9 cellular contexts compared by ENCODE assay signal in the genomic region with DNA sequence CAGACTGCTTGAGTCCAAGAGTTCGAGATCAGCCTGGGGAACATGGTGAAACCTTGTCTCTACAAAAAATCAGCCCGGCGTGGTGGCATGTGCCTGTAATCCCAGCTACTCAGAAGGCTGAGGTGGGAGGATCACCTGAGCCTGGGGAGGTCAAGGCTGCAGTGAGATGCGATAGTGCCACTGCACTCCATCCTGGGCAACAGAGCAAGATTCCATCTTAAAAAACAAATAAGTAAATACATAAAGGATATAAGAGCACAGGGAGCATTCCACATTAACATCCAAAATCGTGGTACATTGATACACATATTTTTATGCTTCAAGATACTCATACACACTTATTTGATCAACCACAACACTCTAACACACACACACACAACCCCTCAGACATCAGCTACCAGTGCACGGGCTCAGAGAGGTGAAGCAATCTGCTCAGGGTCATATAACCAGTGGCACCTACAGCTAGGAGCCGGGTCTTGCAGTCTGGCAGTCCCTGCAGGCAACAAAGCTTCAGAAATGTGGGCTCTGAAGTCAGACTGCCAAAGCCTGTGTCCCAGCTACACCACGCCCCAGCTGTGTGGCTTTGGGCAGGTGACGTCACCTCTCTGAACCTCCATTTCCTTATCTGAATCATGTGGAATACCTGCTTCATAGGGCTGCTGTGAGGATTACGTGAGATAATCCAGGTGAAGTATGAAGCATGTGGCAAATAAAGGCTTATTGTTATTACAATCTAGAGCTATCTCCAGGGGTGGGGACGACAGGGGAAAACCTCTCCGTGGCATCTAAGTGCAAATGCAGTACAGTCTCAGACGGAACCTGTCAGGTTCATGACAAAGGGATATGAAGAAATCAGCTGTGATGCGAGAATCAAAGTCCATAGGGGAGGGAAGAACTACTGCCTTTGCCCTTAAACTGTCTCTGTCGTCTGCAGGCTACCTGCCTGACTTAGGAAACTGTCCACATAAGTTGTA. TPM values are rescaled to one million over a fixed set of nuclear protein-coding genes. Genes with fewer than 3 reads are reported as not detected.
DNase-seq lines count a peak whose midpoint lies in the region; ATAC-seq and TF ChIP-seq lines count a peak whose summit lies in the region.
"Had no signal": no experiment of that assay in that cellular context is flagged by ENCODE, and none has a peak within 500 bp of the region (broad histone marks: within the 10 kb centered on the region; RNA-seq: fewer than 3 reads in every experiment).

No MANE protein-coding gene starts in this region.

- H3K4me1 ChIP-seq in OCI-LY7 (ENCODE audit: insufficient read depth, low read length, poor library complexity, severe bottlenecking) (peaks cover 9% of the 10 kb centered on the region), right lobe of liver (peaks cover 0 to 10% (median 5%) of the 10 kb centered on the region in 4 donors), stomach (peaks cover 12 to 44% (median 15%) of the 10 kb centered on the region in 4 donors)

- peak overlapping the region; percentile 20 for H3K27ac Mint-ChIP-seq in activated T-cell treated with anti-CD3 and anti-CD28 coated beads, Interleukin-2, amount 50 U/mL, for 24 hours

- H3K4me1 Mint-ChIP-seq in activated T-cell treated with anti-CD3 and anti-CD28 coated beads, Interleukin-2, amount 50 U/mL, for 24 hours (ENCODE audit: low read depth) = peaks cover 36% of the 10 kb centered on the region

- ATAC-seq in right lobe of liver (peak; percentile 85 to 92 (median 88)), left cardiac atrium (no peak)

- BruUV-seq in OCI-LY7 (replicated peaks; lab: Mats Ljungman, UMichigan) = no TSS peak

- H3K4me3 ChIP-seq in OCI-LY7 (ENCODE audit: low read depth, low read length, poor library complexity, severe bottlenecking) (no peak overlapping the region), right lobe of liver (no peak overlapping the region), stomach (no peak overlapping the region)

- no peaks in the 10 kb centered on the region for H3K9me3 ChIP-seq in OCI-LY7 (ENCODE audit: low read length)
- no peaks in the 10 kb centered on the region for H3K9me3 ChIP-seq in right lobe of liver
- no peaks in the 10 kb centered on the region for H3K9me3 ChIP-seq in stomach

- DNase-seq in OCI-LY7 (ENCODE audit: low spot score) (peak; percentile 26), right lobe of liver (peak in 1 of 3 donors; percentile 62), stomach (peak; percentile 70), NCI-H82 (lab: John Stamatoyannopoulos, UW) (no peak), COR-L47 (lab: John Stamatoyannopoulos, UW) (no peak), left cardiac atrium (no peak)
- peak; percentile 66 for DNase-seq in activated T-cell treated with anti-CD3 and anti-CD28 coated beads, Interleukin-2, amount 50 U/mL, for 24 hours

- no peaks in the 10 kb centered on the region for H3K79me2 ChIP-seq in OCI-LY7 (ENCODE audit: insufficient read depth, low read depth, low read length)

- CTCF ChIA-PET in OCI-LY7 (lab: Charles Lee; ENCODE audit: unreplicated experiment) = interaction anchor here (0.9 kb wide), 1 partner anchor 37 kb away, joined by 3 read pairs; no protein-coding TSS in a partner anchor

- POLR2A ChIA-PET in OCI-LY7 (lab: Charles Lee) = interaction anchor here (0.8 kb wide), 1 partner anchor 51 kb away, joined by 3 read pairs; no protein-coding TSS in a partner anchor

- H3K27me3 ChIP-seq in right lobe of liver = no peaks in the 10 kb centered on the region
- peaks cover 15 to 98% (median 18%) of the 10 kb centered on the region in 3 donors for H3K27me3 ChIP-seq in stomach

- H3K4me3 Mint-ChIP-seq in activated T-cell treated with anti-CD3 and anti-CD28 coated beads, Interleukin-2, amount 50 U/mL, for 24 hours = peak overlapping the region; percentile 3

- H3K36me3 Mint-ChIP-seq in activated T-cell treated with anti-CD3 and anti-CD28 coated beads, Interleukin-2, amount 50 U/mL, for 24 hours (ENCODE audit: low read depth) = no peaks in the 10 kb centered on the region

- H2AFZ ChIP-seq in OCI-LY7 (ENCODE audit: low read length) = no peak overlapping the region

- no peaks in the 10 kb centered on the region for H3K9me3 Mint-ChIP-seq in activated T-cell treated with anti-CD3 and anti-CD28 coated beads, Interleukin-2, amount 50 U/mL, for 24 hours

- WGBS in right lobe of liver (ENCODE audit: insufficient coverage, low coverage, low lambda C conversion rate, missing lambda C conversion rate) = 30% methylated on average over 14 of the region's 15 CpGs
- WGBS in stomach, 5 donors = 34 to 49% (median 36%) methylated on average over 15 of the region's 15 CpGs

- no peak for TF ChIP-seq EP300 in stomach (IDR thresholded peaks at IDR 0.05)

- no peak overlapping the region for H3K4me2 ChIP-seq in OCI-LY7 (ENCODE audit: low read length)

- H3K9me2 ChIP-seq in OCI-LY7 (ENCODE audit: insufficient read depth, low read length) = no peaks in the 10 kb centered on the region

- H3K27ac ChIP-seq in OCI-LY7 (ENCODE audit: low read depth, low read length, poor library complexity, severe bottlenecking) (no peak overlapping the region), right lobe of liver (peak overlapping the region in 2 of 3 donors; percentile 0 to 55), stomach (peak overlapping the region in 2 of 5 donors; percentile 26 to 35)

- TF ChIP-seq POLR2A in right lobe of liver (IDR thresholded peaks at IDR 0.05) (peak; percentile 57), stomach (IDR thresholded peaks at IDR 0.05) (no peak)

- H3K36me3 ChIP-seq in OCI-LY7 (ENCODE audit: insufficient read depth, low read length) = no peaks in the 10 kb centered on the region
- no peaks in the 10 kb centered on the region for H3K36me3 ChIP-seq in right lobe of liver
- no peaks in the 10 kb centered on the region for H3K36me3 ChIP-seq in stomach

- H3K27me3 Mint-ChIP-seq in activated T-cell treated with anti-CD3 and anti-CD28 coated beads, Interleukin-2, amount 50 U/mL, for 24 hours = peaks cover 20% of the 10 kb centered on the region

- TF ChIP-seq CTCF in OCI-LY7 (conservative IDR thresholded peaks at IDR 0.05; ENCODE audit: low read length) (no peak), right lobe of liver (IDR thresholded peaks at IDR 0.05) (no peak), stomach (IDR thresholded peaks at IDR 0.05) (no peak)

- no peaks in the 10 kb centered on the region for H4K20me1 ChIP-seq in OCI-LY7 (ENCODE audit: insufficient read depth, low read length)

- intact Hi-C loops in OCI-LY7 (cut with micrococcal nuclease; ENCODE audit: unreplicated experiment) (no loop called here), right lobe of liver (cut with DNase I) (no loop called here), stomach (cut with DNase I; ENCODE audit: low total_unique reads) (no loop called here), left cardiac atrium (cut with DNase I) (no loop called here)

RNA-seq across cellular contexts. Expression of a gene that starts 4.8 kb away (rescaled TPM):
- total RNA-seq in OCI-LY7 (2014; rRNA removed; shearing (Covaris generic)) = 1.3 and 4.4 TPM in 2 replicates
- total RNA-seq in OCI-LY7 (2022) (3.0 and 5.5 TPM in 2 replicates), right lobe of liver (1 to 10 TPM in 2 of 6 experiments, under 1 TPM in 1, not detected in 3; 0.81 to 1.9 (median 1.7) TPM), stomach (10 to 100 TPM in 1 of 5 donors, 1 to 10 TPM in 3, under 1 TPM in 1; 0.92 to 12.7 (median 2.3) TPM), left cardiac atrium (not detected)
- 10 to 100 TPM in 1 of 3 donors, 1 to 10 TPM in 1, under 1 TPM in 1; 0.15 to 66.8 (median 4.0) TPM for polyA plus RNA-seq in stomach
- total RNA-seq: SK-MEL-5, subcutaneous adipose tissue had no signal

RNA-seq across cellular contexts. Expression of a gene that starts 13.9 kb away (rescaled TPM):
- total RNA-seq in OCI-LY7 (2014; rRNA removed; shearing (Covaris generic)) = not detected in 2 replicates
- total RNA-seq in OCI-LY7 (2022) (not detected in 2 replicates), right lobe of liver (under 1 TPM in 1 of 6 experiments, not detected in 5; 0.19 TPM), stomach (1 to 10 TPM in 1 of 5 donors, not detected in 4; 3.6 TPM), left cardiac atrium (under 1 TPM in 1 of 2 donors, not detected in 1; 0.35 TPM)
- 1 to 10 TPM in 1 of 3 donors, under 1 TPM in 2; 0.25 to 1.5 (median 0.28) TPM for polyA plus RNA-seq in stomach
- total RNA-seq: SK-MEL-5, subcutaneous adipose tissue had no signal

RNA-seq across cellular contexts. Expression of a gene that starts 40.9 kb away (rescaled TPM):
- total RNA-seq in OCI-LY7 (2014; rRNA removed; shearing (Covaris generic)) = 409 and 470 TPM in 2 replicates
- 677 and 769 TPM in 2 replicates for total RNA-seq in OCI-LY7 (2022)
- 10 to 100 TPM in 2 of 6 experiments, 1 to 10 TPM in 4; 2.8 to 17.6 (median 8.5) TPM for total RNA-seq in right lobe of liver
- total RNA-seq in stomach = 10 to 100 TPM in 2 of 5 donors, 1 to 10 TPM in 1, not detected in 2; 5.1 to 15.2 (median 10.7) TPM
- polyA plus RNA-seq in stomach = 10 to 100 TPM; 27.3 to 68.2 (median 48.7) TPM
- total RNA-seq in left cardiac atrium = 10 to 100 TPM in 1 of 2 donors, 1 to 10 TPM in 1; 5.5 to 14.3 TPM
- total RNA-seq: SK-MEL-5 had no signal

RNA-seq across cellular contexts. Expression of a gene that starts 51.9 kb away (rescaled TPM):
- not detected in 2 replicates for total RNA-seq in OCI-LY7 (2014; rRNA removed; shearing (Covaris generic))
- total RNA-seq in OCI-LY7 (2022) = not detected in 2 replicates
- under 1 TPM in 1 of 6 experiments, not detected in 5; 0.09 TPM for total RNA-seq in right lobe of liver
- total RNA-seq in stomach = not detected
- polyA plus RNA-seq in stomach = not detected
- under 1 TPM in 1 of 2 donors, not detected in 1; 0.15 TPM for total RNA-seq in left cardiac atrium
- total RNA-seq: SK-MEL-5, subcutaneous adipose tissue had no signal

RNA-seq across cellular contexts. Expression of a gene that starts 52.3 kb away (rescaled TPM):
- 74.2 and 75.8 TPM in 2 replicates for total RNA-seq in OCI-LY7 (2014; rRNA removed; shearing (Covaris generic))
- total RNA-seq in OCI-LY7 (2022) (98.6 and 111 TPM in 2 replicates), right lobe of liver (10 to 100 TPM in 1 of 6 experiments, 1 to 10 TPM in 5; 4.3 to 11.3 (median 7.0) TPM), stomach (10 to 100 TPM in 3 of 5 donors, 1 to 10 TPM in 2; 7.3 to 12.9 (median 12.2) TPM), left cardiac atrium (10 to 100 TPM; 14.5 to 15.7 TPM)
- 10 to 100 TPM; 14.4 to 26.3 (median 19.3) TPM for polyA plus RNA-seq in stomach

Comparison
In these comparisons a context has a peak if more than half of its experiments do, and no peak if none do; other contexts are left out.
1. DNase-seq: peak in OCI-LY7 (single experiment), activated T-cell treated with anti-CD3 and anti-CD28 coated beads, Interleukin-2, amount 50 U/mL, for 24 hours (single experiment) and stomach (single experiment); none in NCI-H82 (single experiment), COR-L47 (single experiment) and left cardiac atrium (single experiment).
2. ATAC-seq: peak in right lobe of liver (4 of 4); none in left cardiac atrium (0 of 2).
3. RNA of a gene that starts 40.9 kb away (total RNA-seq): 409 to 769 TPM in OCI-LY7; 5.5 to 14.3 TPM in left cardiac atrium, 2.8 to 17.6 TPM in right lobe of liver and 5.1 to 15.2 TPM in stomach; every median in the first group is over 10 times any median in the second.